Comparison of ENCODE assay signal across 26 cellular contexts in the genomic region with DNA sequence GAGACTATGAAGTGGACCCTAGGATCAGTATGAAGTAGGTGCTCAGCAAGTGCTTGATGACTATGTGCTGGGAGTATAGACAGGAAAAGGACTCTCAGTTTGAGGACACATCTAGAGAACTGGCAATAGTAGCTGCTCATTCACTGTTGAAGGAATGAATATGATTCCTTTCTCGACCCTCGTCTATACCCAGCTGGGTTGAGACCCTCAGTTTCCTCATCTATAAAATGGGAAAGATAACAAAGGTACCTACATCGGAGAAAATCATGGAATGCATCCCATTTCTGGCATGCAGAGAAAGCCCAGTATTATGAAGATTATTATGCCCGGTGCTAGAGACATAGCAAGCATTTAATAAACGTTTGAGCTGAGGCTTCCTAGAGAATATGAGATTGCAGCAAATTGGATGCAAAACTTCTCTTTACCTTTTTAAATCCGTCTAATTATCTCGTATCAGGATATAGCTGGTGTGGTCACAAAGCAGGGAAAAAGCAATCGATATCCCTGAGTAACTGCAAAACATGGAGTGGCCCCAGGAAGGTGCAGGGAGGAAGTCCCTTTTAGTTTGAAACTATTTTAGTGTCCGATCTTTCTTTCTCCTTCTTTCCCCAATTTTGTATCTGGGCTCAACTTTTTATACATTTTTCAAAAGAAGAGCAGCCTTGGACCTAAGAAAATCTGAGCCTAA. TPM values are rescaled to one million over a fixed set of nuclear protein-coding genes. Genes with fewer than 3 reads are reported as not detected.
DNase-seq lines count a peak whose midpoint lies in the region; ATAC-seq, FAIRE-seq and TF ChIP-seq lines count a peak whose summit lies in the region.
"Had no signal": no experiment of that assay in that cellular context is flagged by ENCODE, and none has a peak within 500 bp of the region (broad histone marks: within the 10 kb centered on the region; RNA-seq: fewer than 3 reads in every experiment).

No MANE protein-coding gene starts in this region.

- H3K4me3 ChIP-seq in BLaER1 (no peak overlapping the region), hepatocyte (no peak overlapping the region), mucosa of rectum (ENCODE audit: low read length in 2 of 2) (no peak overlapping the region)

- WGBS in hepatocyte (ENCODE audit: low lambda C conversion rate, missing lambda C conversion rate), result 81% methylated on average over 9 of the region's 9 CpGs

- H3K4me1 ChIP-seq in BLaER1 (peaks cover 36% of the 10 kb centered on the region), hepatocyte (ENCODE audit: insufficient read depth) (peaks cover 13% of the 10 kb centered on the region), mucosa of rectum (ENCODE audit: control insufficient read depth in 2 of 2, insufficient read depth in 2 of 2, low read length in 2 of 2) (peaks cover 21 to 39% of the 10 kb centered on the region in 2 donors)

- H4K20me1 ChIP-seq in BLaER1 (no peaks in the 10 kb centered on the region), hepatocyte (ENCODE audit: insufficient read depth, poor library complexity, severe bottlenecking) (no peaks in the 10 kb centered on the region)

- H3K9me3 ChIP-seq in BLaER1 (no peaks in the 10 kb centered on the region), hepatocyte (ENCODE audit: low read depth) (no peaks in the 10 kb centered on the region), mucosa of rectum (ENCODE audit: control insufficient read depth in 2 of 2, low read length in 2 of 2) (no peaks in the 10 kb centered on the region)

- DNase-seq in HTR-8/SVneo (ENCODE audit: insufficient read length, low spot score) (no peak), hepatocyte (ENCODE audit: low spot score) (no peak), DMS 273 treated with DMSO at 0.1 percent for 48 hours (lab: John Stamatoyannopoulos, UW) (no peak), NCI-H2081 (lab: John Stamatoyannopoulos, UW) (no peak), NCI-H2029 treated with DMSO at 0.1 percent for 48 hours (lab: John Stamatoyannopoulos, UW) (no peak)
- DNase-seq: 8988T; C1 segment of cervical spinal cord; CD4-positive, CD25-positive, alpha-beta regulatory T cell; CD8-positive, alpha-beta memory T cell; COR-L47; DMS153; DMS79; GDM1; GOT3; H7; HFFc6 had no signal

- H2AFZ ChIP-seq in hepatocyte, result no peak overlapping the region

- no peak for TF ChIP-seq CTCF in hepatocyte (IDR thresholded peaks at IDR 0.05; ENCODE audit: poor library complexity)

- FAIRE-seq in HTR-8/SVneo (lab: Jason Lieb, UNC), result peak; percentile 9
- FAIRE-seq: D721Med had no signal

- H3K4me2 ChIP-seq in BLaER1, result peak overlapping the region; percentile 54
- H3K4me2 ChIP-seq in hepatocyte, result peak overlapping the region; percentile 49

- no peak for ATAC-seq in GM19455 (IDR thresholded peaks at IDR 0.05; ENCODE audit: unreplicated experiment)
- ATAC-seq: HCT116 had no signal

- H3K27ac ChIP-seq in BLaER1 (no peak overlapping the region), hepatocyte (peak overlapping the region; percentile 81), mucosa of rectum (ENCODE audit: low read depth in 2 of 2, low read length in 2 of 2) (peak overlapping the region; percentile 93 to 95)
- H3K27ac ChIP-seq: HL-60 had no signal

- H3K79me2 ChIP-seq in hepatocyte, result no peaks in the 10 kb centered on the region

- H3K36me3 ChIP-seq in BLaER1, result no peaks in the 10 kb centered on the region
- H3K36me3 ChIP-seq in hepatocyte (replicated peaks; ENCODE audit: insufficient read depth, low read depth), result no peaks in the 10 kb centered on the region
- H3K36me3 ChIP-seq in mucosa of rectum (ENCODE audit: control insufficient read depth in 2 of 2, insufficient read depth in 2 of 2, low read length in 2 of 2), result peaks cover 11 to 13% of the 10 kb centered on the region in 2 donors

- H3K27me3 ChIP-seq in BLaER1, result no peaks in the 10 kb centered on the region
- H3K27me3 ChIP-seq in hepatocyte, result peaks cover 2% of the 10 kb centered on the region
- H3K27me3 ChIP-seq in mucosa of rectum (ENCODE audit: control insufficient read depth in 2 of 2, insufficient read depth in 2 of 2, low read length in 2 of 2), result peaks cover 0 to 4% of the 10 kb centered on the region in 2 donors

- H3K9ac ChIP-seq in BLaER1 (no peak overlapping the region), mucosa of rectum (ENCODE audit: low read depth in 1 of 2, low read length in 2 of 2) (peak overlapping the region in 1 of 2 donors; percentile 48)

- H3K9me2 ChIP-seq in hepatocyte (replicated peaks; ENCODE audit: insufficient read depth), result no peaks in the 10 kb centered on the region

RNA-seq across cellular contexts. Expression of gene PCK1, which starts 2.8 kb away (rescaled TPM):
- 12.0 and 12.8 TPM in 2 replicates for total RNA-seq in hepatocyte
- 8.8 and 11.6 TPM in 2 replicates for polyA plus RNA-seq in hepatocyte
- total RNA-seq: A673; CD4-positive, CD25-positive, alpha-beta regulatory T cell; CD8-positive, alpha-beta memory T cell; Daoy; H7; HFFc6; HT1080 had no signal
- polyA plus RNA-seq: AG04450; CD4-positive, CD25-positive, alpha-beta regulatory T cell; CD8-positive, alpha-beta memory T cell had no signal

RNA-seq across cellular contexts. Expression of gene CTCFL, which starts 33.1 kb away (rescaled TPM):
- total RNA-seq in hepatocyte, result 0.12 TPM in 1 of 2 replicates, not detected in the other
- polyA plus RNA-seq in hepatocyte, result not detected in 2 replicates
- total RNA-seq: CD4-positive, CD25-positive, alpha-beta regulatory T cell; CD8-positive, alpha-beta memory T cell; HFFc6; HT1080 had no signal
- polyA plus RNA-seq: AG04450; CD4-positive, CD25-positive, alpha-beta regulatory T cell; CD8-positive, alpha-beta memory T cell had no signal
